ENCODE assay signal across 1 cellular context in the genomic region with DNA sequence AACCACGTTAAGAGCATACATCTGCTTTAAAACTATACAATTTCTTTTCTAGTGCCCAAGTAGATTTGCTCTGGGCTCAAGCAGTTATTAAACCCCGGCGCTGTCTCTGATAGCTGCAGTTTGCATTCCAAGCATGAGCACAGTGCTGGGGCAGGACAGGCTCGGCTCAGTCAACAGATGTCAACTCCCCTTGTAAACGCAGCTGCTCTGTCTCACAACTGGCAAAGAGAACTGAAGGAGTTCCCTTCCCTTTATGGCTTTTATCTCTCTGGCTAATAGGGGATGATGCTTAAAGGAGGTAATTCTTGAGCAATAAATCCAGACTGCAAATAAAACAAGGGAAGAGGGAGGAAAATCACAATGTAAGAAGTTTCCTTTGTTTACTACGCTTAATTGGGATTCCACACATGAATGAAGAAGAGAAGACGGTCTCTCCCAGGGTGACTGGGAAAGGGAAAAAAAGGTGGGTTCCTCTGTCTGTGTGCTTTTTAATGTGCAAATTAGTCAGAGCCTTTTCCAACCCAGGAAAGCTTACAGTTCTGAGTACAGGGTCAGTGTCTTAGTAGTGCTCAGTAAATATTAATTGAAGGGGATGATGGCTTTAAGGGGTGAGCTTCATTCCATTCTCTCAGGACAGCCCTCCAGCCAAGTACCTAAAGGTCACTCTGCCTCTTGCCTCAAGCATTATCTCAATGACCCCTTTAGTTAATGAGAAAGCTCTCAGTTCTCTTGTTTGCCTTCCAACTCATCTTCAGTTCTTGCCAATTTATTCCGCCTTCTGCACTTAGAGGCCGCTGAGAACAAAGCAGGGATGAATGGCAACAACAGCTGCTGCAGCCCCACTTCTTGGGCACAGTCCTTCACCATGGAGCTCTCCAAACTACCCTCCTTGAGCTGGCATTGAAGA.
TF ChIP-seq lines count a peak whose summit lies in the region.

No MANE protein-coding gene starts in this region.

TF ChIP-seq in H1, 55 proteins besides CTCF, POLR2A, EP300 and RAD21 (continued from another document):
- TF ChIP-seq, protein P1, sequence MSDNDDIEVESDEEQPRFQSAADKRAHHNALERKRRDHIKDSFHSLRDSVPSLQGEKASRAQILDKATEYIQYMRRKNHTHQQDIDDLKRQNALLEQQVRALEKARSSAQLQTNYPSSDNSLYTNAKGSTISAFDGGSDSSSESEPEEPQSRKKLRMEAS (IDR thresholded peaks at IDR 0.05): no peak
- TF ChIP-seq SUZ12 (IDR thresholded peaks at IDR 0.05; ENCODE audit: low read length): no peak
- no peak for TF ChIP-seq TAF7 (optimal IDR thresholded peaks at IDR 0.05; ENCODE audit: borderline replicate concordance, low read depth, low read length)
- no peak for TF ChIP-seq RBBP5 (IDR thresholded peaks at IDR 0.05; ENCODE audit: borderline replicate concordance, low read depth, low read length)
- TF ChIP-seq BRCA1 (IDR thresholded peaks at IDR 0.05; ENCODE audit: low read depth, low read length): no peak
TF ChIP-seq in H1: peak in this region for 0.
